10 cellular contexts compared by ENCODE assay signal in the genomic region with DNA sequence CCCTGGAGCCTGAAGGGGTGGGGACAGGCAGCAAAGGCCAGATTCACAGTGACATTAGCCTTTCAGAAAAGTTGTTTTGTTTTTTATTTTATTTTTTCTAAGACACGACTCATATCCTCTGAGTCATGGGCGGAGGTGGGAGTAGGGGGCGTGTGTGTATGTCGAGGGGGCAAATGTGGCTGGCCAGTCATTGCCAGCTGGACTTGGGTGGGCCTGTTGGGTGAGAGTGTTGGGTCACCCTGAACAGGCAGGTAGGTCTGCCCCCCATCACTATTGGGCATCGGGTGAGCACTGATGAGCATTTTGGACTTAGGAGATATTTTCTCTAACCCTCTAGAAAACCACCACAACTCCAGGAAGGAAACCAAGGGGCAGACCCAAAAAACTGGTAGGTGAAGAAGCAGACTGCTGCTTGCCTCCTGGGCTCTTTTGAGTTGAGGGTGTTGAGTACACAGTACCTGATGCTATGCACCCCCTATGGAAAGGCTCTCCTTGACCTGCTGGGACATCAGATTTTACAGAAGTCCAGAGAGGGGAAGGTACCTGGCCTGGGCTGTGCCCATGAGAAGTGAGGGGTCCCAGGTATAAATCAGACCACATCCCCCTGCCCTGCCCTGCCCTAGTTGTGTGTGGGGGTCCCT. TPM values are rescaled to one million over a fixed set of nuclear protein-coding genes. Genes with fewer than 3 reads are reported as not detected.
DNase-seq lines count a peak whose midpoint lies in the region; TF ChIP-seq lines count a peak whose summit lies in the region.
"Had no signal": no experiment of that assay in that cellular context is flagged by ENCODE, and none has a peak within 500 bp of the region (broad histone marks: within the 10 kb centered on the region; RNA-seq: fewer than 3 reads in every experiment).

No MANE protein-coding gene starts in this region.

- no peaks in the 10 kb centered on the region for H3K9me3 ChIP-seq in BLaER1

- H3K4me3 ChIP-seq in BLaER1, result no peak overlapping the region

- DNase-seq in HEK293T (ENCODE audit: extremely low spot score), result peak; percentile 0
- DNase-seq in activated naive CD8-positive, alpha-beta T cell treated with anti-CD3 and anti-CD28 coated beads for 36 hours, result no peak
- peak; percentile 36 to 87 for DNase-seq in lung microvascular endothelial cell (ENCODE audit: low read depth in 2 of 2)
- DNase-seq in LoVo (ENCODE audit: low spot score), result no peak
- DNase-seq in GM03348 (ENCODE audit: low spot score), result no peak
- DNase-seq in HUDEP-2 (lab: John Stamatoyannopoulos, UW; ENCODE audit: unreplicated experiment in 76 of 76), result no peak
- no peak for DNase-seq in NCI-H748 treated with DMSO at 0.1 percent for 48 hours (lab: John Stamatoyannopoulos, UW)
- DNase-seq: kidney glomerular epithelial cell, NCI-H510A treated with DMSO at 0.1 percent for 48 hours had no signal

- CTCF ChIA-PET in HEK293T (lab: Yijun Ruan, JAX), result interaction anchor here (1.1 kb wide), 1 partner anchor 147 kb away, joined by 4 read pairs; no protein-coding TSS in a partner anchor

- peak overlapping the region; percentile 88 for H3K27ac Mint-ChIP-seq in activated naive CD8-positive, alpha-beta T cell treated with anti-CD3 and anti-CD28 coated beads for 36 hours

- peak overlapping the region; percentile 59 for H3K4me3 Mint-ChIP-seq in activated naive CD8-positive, alpha-beta T cell treated with anti-CD3 and anti-CD28 coated beads for 36 hours

- H3K9ac ChIP-seq in BLaER1, result peak overlapping the region; percentile 99

- H3K4me1 ChIP-seq in BLaER1, result peaks cover 82% of the 10 kb centered on the region

- peaks cover 75% of the 10 kb centered on the region for H3K36me3 ChIP-seq in BLaER1

- no peaks in the 10 kb centered on the region for H3K9me3 Mint-ChIP-seq in activated naive CD8-positive, alpha-beta T cell treated with anti-CD3 and anti-CD28 coated beads for 36 hours

- peak overlapping the region; percentile 96 for H3K4me2 ChIP-seq in BLaER1

- no peaks in the 10 kb centered on the region for H3K27me3 ChIP-seq in BLaER1

- peaks cover 87% of the 10 kb centered on the region for H3K4me1 Mint-ChIP-seq in activated naive CD8-positive, alpha-beta T cell treated with anti-CD3 and anti-CD28 coated beads for 36 hours

- H3K36me3 Mint-ChIP-seq in activated naive CD8-positive, alpha-beta T cell treated with anti-CD3 and anti-CD28 coated beads for 36 hours, result peaks cover 54% of the 10 kb centered on the region

- H4K20me1 ChIP-seq in BLaER1, result peaks cover 99% of the 10 kb centered on the region

- H3K27ac ChIP-seq in BLaER1, result no peak overlapping the region

- H3K27me3 Mint-ChIP-seq in activated naive CD8-positive, alpha-beta T cell treated with anti-CD3 and anti-CD28 coated beads for 36 hours, result no peaks in the 10 kb centered on the region

- POLR2A ChIA-PET in HEK293T (lab: Yijun Ruan, JAX), result interaction anchor here (1.0 to 1.4 kb wide), 2 partner anchors 19 to 514 kb away, joined by 4 read pairs; a partner anchor contains a TSS

TF ChIP-seq in HEK293T, 16 proteins besides CTCF, POLR2A, EP300 and RAD21:
- no peak for TF ChIP-seq SP1 (IDR thresholded peaks at IDR 0.05)
- TF ChIP-seq FOXA1 (IDR thresholded peaks at IDR 0.05), result no peak
- no peak for TF ChIP-seq SUZ12 (IDR thresholded peaks at IDR 0.05)
- TF ChIP-seq BHLHE40 (IDR thresholded peaks at IDR 0.05; ENCODE audit: borderline replicate concordance), result no peak
- TF ChIP-seq NFRKB (IDR thresholded peaks at IDR 0.05), result no peak
- no peak for TF ChIP-seq ELF4 (IDR thresholded peaks at IDR 0.05)
- no peak for TF ChIP-seq TARDBP (IDR thresholded peaks at IDR 0.05)
- no peak for TF ChIP-seq FOXK2 (IDR thresholded peaks at IDR 0.05)
- TF ChIP-seq L3MBTL2 (conservative IDR thresholded peaks at IDR 0.05), result no peak
- TF ChIP-seq CTBP1 (IDR thresholded peaks at IDR 0.05; ENCODE audit: borderline replicate concordance), result no peak
- no peak for TF ChIP-seq FOXM1 (IDR thresholded peaks at IDR 0.05; ENCODE audit: borderline replicate concordance)
- no peak for TF ChIP-seq HDGF (IDR thresholded peaks at IDR 0.05; ENCODE audit: borderline replicate concordance)
- no peak for TF ChIP-seq ZNF384 (IDR thresholded peaks at IDR 0.05)
- no peak for TF ChIP-seq LEF1 (IDR thresholded peaks at IDR 0.05; ENCODE audit: borderline replicate concordance)
- TF ChIP-seq ARNT (IDR thresholded peaks at IDR 0.05), result no peak
- TF ChIP-seq, protein P1, sequence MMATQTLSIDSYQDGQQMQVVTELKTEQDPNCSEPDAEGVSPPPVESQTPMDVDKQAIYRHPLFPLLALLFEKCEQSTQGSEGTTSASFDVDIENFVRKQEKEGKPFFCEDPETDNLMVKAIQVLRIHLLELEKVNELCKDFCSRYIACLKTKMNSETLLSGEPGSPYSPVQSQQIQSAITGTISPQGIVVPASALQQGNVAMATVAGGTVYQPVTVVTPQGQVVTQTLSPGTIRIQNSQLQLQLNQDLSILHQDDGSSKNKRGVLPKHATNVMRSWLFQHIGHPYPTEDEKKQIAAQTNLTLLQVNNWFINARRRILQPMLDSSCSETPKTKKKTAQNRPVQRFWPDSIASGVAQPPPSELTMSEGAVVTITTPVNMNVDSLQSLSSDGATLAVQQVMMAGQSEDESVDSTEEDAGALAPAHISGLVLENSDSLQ (IDR thresholded peaks at IDR 0.05), result no peak

RNA-seq across cellular contexts. Expression of a gene that starts 5.6 kb away (rescaled TPM):
- 10 to 100 TPM; 13.1 to 14.2 TPM for total RNA-seq in activated naive CD8-positive, alpha-beta T cell treated with anti-CD3 and anti-CD28 coated beads for 36 hours
- total RNA-seq in lung microvascular endothelial cell, result 16.1 and 22.6 TPM in 2 replicates

RNA-seq across cellular contexts. Expression of a gene that starts 6.6 kb away (rescaled TPM):
- total RNA-seq in activated naive CD8-positive, alpha-beta T cell treated with anti-CD3 and anti-CD28 coated beads for 36 hours, result 100 to 1,000 TPM; 803 to 814 TPM
- 16.3 and 105 TPM in 2 replicates for total RNA-seq in lung microvascular endothelial cell

Comparison
In these comparisons a context has a peak if more than half of its experiments do, and no peak if none do; other contexts are left out.
1. DNase-seq: peak in HEK293T (single experiment) and lung microvascular endothelial cell (2 of 2); none in activated naive CD8-positive, alpha-beta T cell treated with anti-CD3 and anti-CD28 coated beads for 36 hours (single experiment), LoVo (single experiment), GM03348 (single experiment), HUDEP-2 (0 of 76) and NCI-H748 treated with DMSO at 0.1 percent for 48 hours (single experiment).